Comparison of ENCODE assay signal across 1 cellular context in genomic region chr10:119713744-119714483, GRCh38.
TF ChIP-seq lines count a peak whose summit lies in the region.

No MANE protein-coding gene starts in this region.

TF ChIP-seq in IMR-90, 13 proteins besides CTCF, POLR2A, EP300 and RAD21:
- TF ChIP-seq FOS (IDR thresholded peaks at IDR 0.05; ENCODE audit: low read depth, low read length), result no peak
- TF ChIP-seq CEBPB (IDR thresholded peaks at IDR 0.05; ENCODE audit: low read depth, low read length), result no peak
- no peak for TF ChIP-seq SMC3 (IDR thresholded peaks at IDR 0.05; ENCODE audit: low read depth, low read length)
TF ChIP-seq in IMR-90: peak in this region for 0.
